In the genomic region with DNA sequence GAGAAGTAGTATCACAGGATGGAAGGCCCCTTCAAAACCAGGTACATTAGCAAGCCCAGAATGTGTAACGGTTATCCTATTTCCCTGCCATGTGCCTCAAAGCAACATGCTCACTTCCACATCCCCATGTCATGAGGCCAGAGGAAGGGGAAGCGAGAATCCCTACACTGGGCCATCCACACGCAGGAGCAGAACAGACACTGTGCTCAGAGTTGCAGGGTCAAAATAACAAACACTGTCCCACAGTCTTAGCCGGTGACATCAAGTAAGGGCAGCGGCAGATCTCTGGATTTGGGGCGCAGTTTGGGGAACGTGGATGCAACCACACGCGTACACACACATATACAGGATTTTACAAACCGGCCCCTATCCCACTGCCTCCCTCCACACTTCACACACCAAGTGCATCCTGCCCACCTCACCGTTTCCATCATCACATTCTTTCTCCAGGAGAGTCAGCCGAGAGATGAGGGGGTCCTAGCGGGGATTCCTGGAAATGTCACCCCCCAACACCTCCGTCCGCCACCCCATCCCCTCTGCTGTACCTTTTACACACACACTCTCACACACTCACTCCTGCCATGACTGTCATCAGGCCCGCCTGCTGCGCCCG, we compare ENCODE assay signal across 8 cellular contexts. TPM values are rescaled to one million over a fixed set of nuclear protein-coding genes. Genes with fewer than 3 reads are reported as not detected.
DNase-seq lines count a peak whose midpoint lies in the region; ATAC-seq and TF ChIP-seq lines count a peak whose summit lies in the region.

No MANE protein-coding gene starts in this region.

- POLR2A ChIA-PET in RWPE1 (lab: Yijun Ruan, JAX; ENCODE audit: low non-redundant PET): no interaction called here

- no peaks in the 10 kb centered on the region for H3K27me3 ChIP-seq in lower lobe of right lung (ENCODE audit: low read depth)

- TF ChIP-seq CTCF in lower lobe of right lung (IDR thresholded peaks at IDR 0.05): no peak
- TF ChIP-seq CTCF in RWPE1 (conservative IDR thresholded peaks at IDR 0.05; ENCODE audit: low read depth): no peak

- H3K36me3 Mint-ChIP-seq in activated naive CD4-positive, alpha-beta T cell treated with anti-CD3 and anti-CD28 coated beads for 36 hours (ENCODE audit: low read depth): no peaks in the 10 kb centered on the region
- H3K36me3 Mint-ChIP-seq in central memory CD8-positive, alpha-beta T cell (ENCODE audit: insufficient read depth): peaks cover 3% of the 10 kb centered on the region

- peak overlapping the region; percentile 91 for H3K4me3 ChIP-seq in lower lobe of right lung

- no peak for ATAC-seq in central memory CD8-positive, alpha-beta T cell (replicated peaks; ENCODE audit: extremely low read depth, poor library complexity, severe bottlenecking)
- peak in 1 of 2 donors; percentile 48 for ATAC-seq in lower lobe of right lung

- peaks cover 9% of the 10 kb centered on the region for H3K4me1 Mint-ChIP-seq in activated naive CD4-positive, alpha-beta T cell treated with anti-CD3 and anti-CD28 coated beads for 36 hours (ENCODE audit: low read depth)
- peaks cover 7% of the 10 kb centered on the region for H3K4me1 Mint-ChIP-seq in central memory CD8-positive, alpha-beta T cell

- CTCF ChIA-PET in activated naive CD4-positive, alpha-beta T cell treated with anti-CD3 and anti-CD28 coated beads for 36 hours (lab: Charles Lee): interaction anchor here (1.0 to 1.8 kb wide), 2 partner anchors 41 to 216 kb away, joined by 3 to 4 read pairs; no protein-coding TSS in a partner anchor
- CTCF ChIA-PET in RWPE1 (lab: Yijun Ruan, JAX): interaction anchor here (1.2 to 1.4 kb wide), 2 partner anchors 9 to 249 kb away, joined by 8 to 9 read pairs; no protein-coding TSS in a partner anchor

- H3K4me1 ChIP-seq in lower lobe of right lung: peaks cover 13% of the 10 kb centered on the region

- no peaks in the 10 kb centered on the region for H3K9me3 Mint-ChIP-seq in activated naive CD4-positive, alpha-beta T cell treated with anti-CD3 and anti-CD28 coated beads for 36 hours
- no peaks in the 10 kb centered on the region for H3K9me3 Mint-ChIP-seq in central memory CD8-positive, alpha-beta T cell

- no peaks in the 10 kb centered on the region for H3K9me3 ChIP-seq in lower lobe of right lung

- H3K27ac ChIP-seq in lower lobe of right lung (peak overlapping the region; percentile 61), temporal lobe (ENCODE audit: low read depth, low read length) (peak overlapping the region; percentile 81), RWPE1 (no peak overlapping the region)

- intact Hi-C loops in activated naive CD4-positive, alpha-beta T cell treated with anti-CD3 and anti-CD28 coated beads for 36 hours (cut with micrococcal nuclease): loop anchor here (5.0 to 10.0 kb wide), 3 partner anchors 151 to 931 kb away; a partner anchor contains a TSS
- intact Hi-C loops in lower lobe of right lung (cut with DNase I): no loop called here

- peak overlapping the region; percentile 59 for H3K4me3 Mint-ChIP-seq in activated naive CD4-positive, alpha-beta T cell treated with anti-CD3 and anti-CD28 coated beads for 36 hours
- peak overlapping the region; percentile 58 for H3K4me3 Mint-ChIP-seq in central memory CD8-positive, alpha-beta T cell

- H3K27ac Mint-ChIP-seq in activated naive CD4-positive, alpha-beta T cell treated with anti-CD3 and anti-CD28 coated beads for 36 hours: no peak overlapping the region
- H3K27ac Mint-ChIP-seq in central memory CD8-positive, alpha-beta T cell (ENCODE audit: low read depth): no peak overlapping the region

- DNase-seq in activated naive CD4-positive, alpha-beta T cell treated with anti-CD3 and anti-CD28 coated beads for 36 hours: no peak
- no peak for DNase-seq in activated naive CD4-positive, alpha-beta T cell treated with anti-CD3 and anti-CD28 coated beads, Interleukin-2, amount 50 U/mL, for 16 hours
- DNase-seq in central memory CD8-positive, alpha-beta T cell (ENCODE audit: low spot score in 2 of 2): no peak
- DNase-seq in lower lobe of right lung (no peak), RWPE1 (ENCODE audit: low spot score) (no peak), NCI-H2107 treated with DMSO at 0.1 percent for 48 hours (lab: John Stamatoyannopoulos, UW; ENCODE audit: unreplicated experiment) (no peak)
- DNase-seq in effector CD8-positive, alpha-beta T cell (lab: John Stamatoyannopoulos, UW): no peak

- H3K36me3 ChIP-seq in lower lobe of right lung: no peaks in the 10 kb centered on the region

- H3K27me3 Mint-ChIP-seq in activated naive CD4-positive, alpha-beta T cell treated with anti-CD3 and anti-CD28 coated beads for 36 hours (ENCODE audit: low read depth): peaks cover 12% of the 10 kb centered on the region
- peaks cover 37% of the 10 kb centered on the region for H3K27me3 Mint-ChIP-seq in central memory CD8-positive, alpha-beta T cell

RNA-seq across cellular contexts. Expression of a gene that starts 0.8 kb away (rescaled TPM):
- total RNA-seq in activated naive CD4-positive, alpha-beta T cell treated with anti-CD3 and anti-CD28 coated beads for 36 hours: under 1 TPM; 0.05 to 0.10 TPM
- total RNA-seq in lower lobe of right lung (4.3 TPM), temporal lobe (34.2 TPM)
